In genomic region chr12:65187665-65188064, GRCh38 we compare ENCODE assay signal across 24 cellular contexts.
"Had no signal": no experiment of that assay in that cellular context is flagged by ENCODE, and none has a peak within 500 bp of the region (broad histone marks: within the 10 kb centered on the region; RNA-seq: fewer than 3 reads in every experiment).

No MANE protein-coding gene starts in this region.

- H3K27ac Mint-ChIP-seq: activated naive CD4-positive, alpha-beta T cell treated with anti-CD3 and anti-CD28 coated beads for 36 hours; type B pancreatic cell had no signal

- H3K27me3 ChIP-seq: heart left ventricle, sigmoid colon, vagina had no signal

- FAIRE-seq: bronchial epithelial cell, endometrium, islet of Langerhans had no signal

- H3K4me3 ChIP-seq: heart left ventricle, sigmoid colon, smooth muscle cell, thoracic aorta, vagina had no signal

- H3K27me3 Mint-ChIP-seq: activated naive CD8-positive, alpha-beta T cell treated with anti-CD3 and anti-CD28 coated beads, Interleukin-2, amount 10 ng/mL, durations not matched to agents 7 days and 5 days; type B pancreatic cell had no signal

- H3K4me3 Mint-ChIP-seq: activated naive CD4-positive, alpha-beta T cell treated with anti-CD3 and anti-CD28 coated beads for 36 hours; activated naive CD8-positive, alpha-beta T cell treated with anti-CD3 and anti-CD28 coated beads, Interleukin-2, amount 10 ng/mL, durations not matched to agents 7 days and 5 days; neural crest cell; type B pancreatic cell had no signal

- DNase-seq: activated CD4-positive, alpha-beta T cell treated with anti-CD3 and anti-CD28 coated beads for 4 hours; activated CD4-positive, alpha-beta T cell treated with anti-CD3 and anti-CD28 coated beads, Interleukin-2, amount 50 U/mL, for 48 hours; activated CD4-positive, CD25-positive, alpha-beta regulatory T cell; activated CD8-positive, alpha-beta memory T cell treated with anti-CD3 and anti-CD28 coated beads, Interleukin-2, amount 50 U/mL, for 48 hours; activated effector memory CD4-positive, alpha-beta T cell treated with Interleukin-2 at 50 U/mL for 16 hours; activated naive CD4-positive, alpha-beta T cell treated with anti-CD3 and anti-CD28 coated beads for 36 hours; activated naive CD8-positive, alpha-beta T cell treated with anti-CD3 and anti-CD28 coated beads, Interleukin-2, amount 10 ng/mL, durations not matched to agents 7 days and 5 days; activated T-cell treated with anti-CD3 and anti-CD28 coated beads, Interleukin-2, amount 50 U/mL, for 48 hours; amygdala; cerebellar nuclear complex; cortex of kidney; heart left ventricle; left cardiac atrium; sigmoid colon; stimulated activated CD4-positive, alpha-beta T cell treated with anti-CD3 and anti-CD28 coated beads, Interleukin-15, amount 100 ng/mL, for 24 hours; stimulated activated naive CD4-positive, alpha-beta T cell treated with Interleukin-2 at 50 U/mL for 16 hours had no signal

- H3K9me3 Mint-ChIP-seq: activated naive CD4-positive, alpha-beta T cell treated with anti-CD3 and anti-CD28 coated beads for 36 hours; activated naive CD8-positive, alpha-beta T cell treated with anti-CD3 and anti-CD28 coated beads, Interleukin-2, amount 10 ng/mL, durations not matched to agents 7 days and 5 days; neural crest cell; type B pancreatic cell had no signal

- H3K4me2 ChIP-seq: smooth muscle cell had no signal

- H3K27ac ChIP-seq: heart left ventricle, sigmoid colon, thoracic aorta, vagina had no signal

- H3K9me3 ChIP-seq: heart left ventricle, sigmoid colon, thoracic aorta, vagina had no signal

- ATAC-seq: heart left ventricle, left cardiac atrium had no signal

- H3K36me3 ChIP-seq: heart left ventricle, sigmoid colon, thoracic aorta, vagina had no signal
